ENCODE assay signal across 22 cellular contexts in the genomic region with DNA sequence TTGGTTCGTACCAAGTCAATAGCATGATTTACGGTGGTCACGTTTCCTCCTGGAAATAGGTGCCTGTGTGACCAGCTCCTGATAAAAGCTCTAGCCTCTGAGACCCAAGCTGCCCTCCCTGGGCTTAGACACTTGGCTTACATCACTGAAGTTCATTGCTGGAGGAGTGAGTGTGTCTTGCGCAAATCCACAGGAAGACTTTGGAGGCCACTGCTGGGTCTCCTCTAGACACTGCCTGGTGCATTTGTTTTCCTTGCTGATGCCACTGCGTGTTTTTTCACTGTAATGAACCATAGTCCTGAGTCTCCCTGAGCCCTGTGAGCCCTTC.
"Had no signal": no experiment of that assay in that cellular context is flagged by ENCODE, and none has a peak within 500 bp of the region (broad histone marks: within the 10 kb centered on the region; RNA-seq: fewer than 3 reads in every experiment).

No MANE protein-coding gene starts in this region.

- H3K27me3 Mint-ChIP-seq: activated CD4-positive, alpha-beta memory T cell treated with anti-CD3 and anti-CD28 coated beads for 36 hours; activated CD4-positive, alpha-beta T cell treated with anti-CD3 and anti-CD28 coated beads, Interleukin-2, amount 10 ng/mL, durations not matched to agents 7 days and 5 days; activated naive CD4-positive, alpha-beta T cell treated with anti-CD3 and anti-CD28 coated beads, Interleukin-2, amount 10 ng/mL, durations not matched to agents 7 days and 5 days; activated naive CD8-positive, alpha-beta T cell treated with anti-CD3 and anti-CD28 coated beads for 36 hours had no signal

- H3K4me3 Mint-ChIP-seq: activated CD4-positive, alpha-beta memory T cell treated with anti-CD3 and anti-CD28 coated beads for 36 hours; activated CD4-positive, alpha-beta T cell treated with anti-CD3 and anti-CD28 coated beads, Interleukin-2, amount 10 ng/mL, durations not matched to agents 7 days and 5 days; activated naive CD4-positive, alpha-beta T cell treated with anti-CD3 and anti-CD28 coated beads, Interleukin-2, amount 10 ng/mL, durations not matched to agents 7 days and 5 days; activated naive CD8-positive, alpha-beta T cell treated with anti-CD3 and anti-CD28 coated beads for 36 hours; activated T-cell treated with anti-CD3 and anti-CD28 coated beads, Interleukin-2, amount 50 U/mL, for 4 hours; T-helper 17 cell had no signal

- H3K27me3 ChIP-seq: adrenal gland had no signal

- H3K4me1 Mint-ChIP-seq: activated CD4-positive, alpha-beta T cell treated with anti-CD3 and anti-CD28 coated beads, Interleukin-2, amount 10 ng/mL, durations not matched to agents 7 days and 5 days; activated naive CD4-positive, alpha-beta T cell treated with anti-CD3 and anti-CD28 coated beads, Interleukin-2, amount 10 ng/mL, durations not matched to agents 7 days and 5 days; activated naive CD8-positive, alpha-beta T cell treated with anti-CD3 and anti-CD28 coated beads for 36 hours; T-helper 17 cell had no signal

- H3K4me3 ChIP-seq: adrenal gland, PC-9 had no signal

- H3K9me3 Mint-ChIP-seq: activated CD4-positive, alpha-beta T cell treated with anti-CD3 and anti-CD28 coated beads, Interleukin-2, amount 10 ng/mL, durations not matched to agents 7 days and 5 days had no signal

- DNase-seq: activated CD4-positive, alpha-beta memory T cell treated with anti-CD3 and anti-CD28 coated beads for 36 hours; activated CD4-positive, alpha-beta T cell treated with anti-CD3 and anti-CD28 coated beads, Interleukin-2, amount 10 ng/mL, durations not matched to agents 7 days and 5 days; activated CD4-positive, CD25-positive, alpha-beta regulatory T cell; activated CD8-positive, alpha-beta memory T cell treated with anti-CD3 and anti-CD28 coated beads for 24 hours; activated effector memory CD4-positive, alpha-beta T cell treated with anti-CD3 and anti-CD28 coated beads, Interleukin-2, amount 50 U/mL, for 16 hours; activated naive CD4-positive, alpha-beta T cell treated with anti-CD3 and anti-CD28 coated beads, Interleukin-2, amount 10 ng/mL, durations not matched to agents 7 days and 5 days; activated naive CD8-positive, alpha-beta T cell treated with anti-CD3 and anti-CD28 coated beads for 36 hours; activated T-cell treated with anti-CD3 and anti-CD28 coated beads, Interleukin-2, amount 50 U/mL, for 4 hours; anterior cingulate cortex; cerebellar nuclear complex; KG1; NCI-H1092; NCI-H1930; NCI-H2171 treated with DMSO at 0.1 percent for 48 hours; NCI-H345; NCI-H510A; NCI-H526 treated with DMSO at 0.1 percent for 48 hours; PC-9; SHP77 treated with DMSO at 0.1 percent for 48 hours; T-helper 17 cell; T-helper 9 cell had no signal

- H3K27ac Mint-ChIP-seq: activated CD4-positive, alpha-beta memory T cell treated with anti-CD3 and anti-CD28 coated beads for 36 hours; activated CD4-positive, alpha-beta T cell treated with anti-CD3 and anti-CD28 coated beads, Interleukin-2, amount 10 ng/mL, durations not matched to agents 7 days and 5 days; activated naive CD4-positive, alpha-beta T cell treated with anti-CD3 and anti-CD28 coated beads, Interleukin-2, amount 10 ng/mL, durations not matched to agents 7 days and 5 days; activated naive CD8-positive, alpha-beta T cell treated with anti-CD3 and anti-CD28 coated beads for 36 hours; T-helper 17 cell had no signal

- H3K9me3 ChIP-seq: adrenal gland had no signal

- H2AFZ ChIP-seq: PC-9 had no signal

- H3K36me3 ChIP-seq: adrenal gland had no signal

- H3K27ac ChIP-seq: adrenal gland, PC-9 had no signal

- H3K4me2 ChIP-seq: PC-9 had no signal

- H3K4me1 ChIP-seq: adrenal gland had no signal

- ATAC-seq: activated T-cell treated with anti-CD3 and anti-CD28 coated beads, Interleukin-2, amount 50 U/mL, for 4 hours; T-helper 17 cell had no signal

- H3K36me3 Mint-ChIP-seq: activated naive CD4-positive, alpha-beta T cell treated with anti-CD3 and anti-CD28 coated beads, Interleukin-2, amount 10 ng/mL, durations not matched to agents 7 days and 5 days; activated naive CD8-positive, alpha-beta T cell treated with anti-CD3 and anti-CD28 coated beads for 36 hours had no signal
